ENCODE assay signal across 29 cellular contexts in genomic region chr15:55872471-55872870, GRCh38.
DNase-seq lines count a peak whose midpoint lies in the region; ATAC-seq, FAIRE-seq and TF ChIP-seq lines count a peak whose summit lies in the region.
"Had no signal": no experiment of that assay in that cellular context is flagged by ENCODE, and none has a peak within 500 bp of the region (broad histone marks: within the 10 kb centered on the region; RNA-seq: fewer than 3 reads in every experiment).

No MANE protein-coding gene starts in this region.

- no peak for TF ChIP-seq EP300 in A549 (IDR thresholded peaks at IDR 0.05)

- no peak overlapping the region for H2AK5ac ChIP-seq in trophoblast cell (ENCODE audit: low read length)

- no peak overlapping the region for H3K23ac ChIP-seq in trophoblast cell (ENCODE audit: low read length)

- CTCF ChIA-PET in A549 (lab: Yijun Ruan, JAX), result interaction anchor here (0.7 to 3.7 kb wide), 8 partner anchors 13 to 224 kb away, joined by 3 to 26 read pairs (median 3); no protein-coding TSS in a partner anchor

- no peak overlapping the region for H4K8ac ChIP-seq in trophoblast cell (ENCODE audit: low read depth, low read length)

- H3K36me3 ChIP-seq in trophoblast cell (ENCODE audit: control insufficient read depth in 1 of 2, insufficient read depth in 2 of 2, low read length in 2 of 2), result no peaks in the 10 kb centered on the region
- H3K36me3 ChIP-seq: Peyer's patch, right lobe of liver, transverse colon had no signal

- TF ChIP-seq POLR2A in A549 (IDR thresholded peaks at IDR 0.05; ENCODE audit: low read length) (no peak), GM12892 (IDR thresholded peaks at IDR 0.05; ENCODE audit: low read depth, low read length) (no peak)

- FAIRE-seq in A549 (lab: Jason Lieb, UNC), result peak; percentile 93
- no peak for FAIRE-seq in GM12892 (lab: Jason Lieb, UNC)
- FAIRE-seq: K562 had no signal

- no peak overlapping the region for H2BK120ac ChIP-seq in trophoblast cell (ENCODE audit: insufficient read depth, low read length, poor library complexity)

- no peak overlapping the region for H3K14ac ChIP-seq in trophoblast cell (ENCODE audit: low read length)

- H3K4me1 ChIP-seq in A549, result peaks cover 86% of the 10 kb centered on the region
- peaks cover 0 to 4% of the 10 kb centered on the region in 2 experiments for H3K4me1 ChIP-seq in trophoblast cell (ENCODE audit: control insufficient read depth in 1 of 2, insufficient read depth in 2 of 2, low read length in 2 of 2)
- H3K4me1 ChIP-seq: BLaER1 treated with 17β-estradiol and CSF1 and Interleukin-3, amounts not matched to agents 10 nM and 100 nM; foreskin keratinocyte; Peyer's patch; right lobe of liver; transverse colon had no signal

- H2AFZ ChIP-seq in trophoblast cell (ENCODE audit: insufficient read depth, low read length, poor library complexity), result no peak overlapping the region
- H2AFZ ChIP-seq: GM23338 had no signal

- no peak for TF ChIP-seq RAD21 in A549 (conservative IDR thresholded peaks at IDR 0.05 in 1 of 2, IDR thresholded peaks at IDR 0.05 in 1 of 2)

- no peak overlapping the region for H4K91ac ChIP-seq in trophoblast cell (ENCODE audit: low read depth, low read length)

- H4K12ac ChIP-seq in trophoblast cell (ENCODE audit: low read depth, low read length), result no peak overlapping the region

- TF ChIP-seq CTCF in A549 (IDR thresholded peaks at IDR 0.05) (no peak), VCaP (conservative IDR thresholded peaks at IDR 0.05) (no peak), fibroblast of villous mesenchyme (IDR thresholded peaks at IDR 0.05; ENCODE audit: insufficient read depth, low read depth, low read length) (no peak)

- no peaks in the 10 kb centered on the region for H3K79me1 ChIP-seq in trophoblast cell (ENCODE audit: low read length)

- peak overlapping the region; percentile 82 for H2BK5ac ChIP-seq in trophoblast cell (ENCODE audit: low read depth, low read length, poor library complexity)

- no peaks in the 10 kb centered on the region for H3K79me2 ChIP-seq in trophoblast cell (ENCODE audit: control insufficient read depth, insufficient read depth, low read length, poor library complexity)

- H3K4me3 ChIP-seq in A549, result peak overlapping the region; percentile 13; the same call in 2 of the 3 replicates
- H3K4me3 ChIP-seq in fibroblast of villous mesenchyme (ENCODE audit: low read depth, low read length), result peak overlapping the region; percentile 2
- no peak overlapping the region for H3K4me3 ChIP-seq in trophoblast cell (ENCODE audit: low read depth, low read length)
- H3K4me3 ChIP-seq: BLaER1 treated with 17β-estradiol and CSF1 and Interleukin-3, amounts not matched to agents 10 nM and 100 nM; GM23338; K562; MG63; Peyer's patch; right lobe of liver; transverse colon had no signal

- peak in 1 of 2 experiments; percentile 11; a peak in 1 of 6 replicates for ATAC-seq in A549
- ATAC-seq in GM21528 (IDR thresholded peaks at IDR 0.05; ENCODE audit: low FRiP score, unreplicated experiment), result no peak
- ATAC-seq: activated naive CD4-positive, alpha-beta T cell treated with anti-CD3 and anti-CD28 coated beads, Interleukin-2, amount 50 U/mL, for 72 hours; foreskin keratinocyte; GM23338; K562; natural killer cell treated with Interleukin-12 subunit alpha and Interleukin-12 subunit beta and Interleukin-15 and Interleukin-18, amount 100 ng/mL, for 72 hours; right lobe of liver; stimulated activated naive CD8-positive, alpha-beta T cell treated with anti-CD3 and anti-CD28 coated beads, Interleukin-15, amount 100 ng/mL, for 72 hours had no signal

- no peaks in the 10 kb centered on the region for H3K27me3 ChIP-seq in trophoblast cell (ENCODE audit: insufficient read depth, low read length)
- H3K27me3 ChIP-seq: BLaER1 treated with 17β-estradiol and CSF1 and Interleukin-3, amounts not matched to agents 10 nM and 100 nM; foreskin keratinocyte; MG63; Peyer's patch; right lobe of liver; transverse colon had no signal

- peak overlapping the region; percentile 67 to 83 for H3K27ac ChIP-seq in A549
- peak overlapping the region; percentile 35 for H3K27ac ChIP-seq in VCaP
- peak overlapping the region; percentile 88 for H3K27ac ChIP-seq in trophoblast cell (ENCODE audit: low read depth, low read length)
- H3K27ac ChIP-seq: BLaER1 treated with 17β-estradiol and CSF1 and Interleukin-3, amounts not matched to agents 10 nM and 100 nM; epithelial cell of prostate; foreskin keratinocyte; Peyer's patch; right lobe of liver; transverse colon had no signal

- H3K4ac ChIP-seq in trophoblast cell (ENCODE audit: low read depth, low read length), result no peak overlapping the region

- H3K9me3 ChIP-seq in A549 (no peaks in the 10 kb centered on the region), trophoblast cell (ENCODE audit: insufficient read depth, low read depth, low read length) (no peaks in the 10 kb centered on the region)
- H3K9me3 ChIP-seq: BLaER1 treated with 17β-estradiol and CSF1 and Interleukin-3, amounts not matched to agents 10 nM and 100 nM; Caco-2; Peyer's patch; right lobe of liver; transverse colon had no signal

- H2BK12ac ChIP-seq in trophoblast cell (ENCODE audit: low read length), result no peak overlapping the region

- POLR2A ChIA-PET in A549 (lab: Yijun Ruan, JAX), result interaction anchor here (0.8 to 1.4 kb wide), 4 partner anchors 21 to 45 kb away, joined by 3 to 8 read pairs (median 6); no protein-coding TSS in a partner anchor

- H3K4me2 ChIP-seq in A549 (peak overlapping the region; percentile 71), trophoblast cell (ENCODE audit: low read length) (peak overlapping the region; percentile 26)
- H3K4me2 ChIP-seq: BLaER1 treated with 17β-estradiol and CSF1 and Interleukin-3, amounts not matched to agents 10 nM and 100 nM; GM23338 had no signal

- H3K9ac ChIP-seq in trophoblast cell (ENCODE audit: low read length), result no peak overlapping the region
- H3K9ac ChIP-seq: BLaER1 treated with 17β-estradiol and CSF1 and Interleukin-3, amounts not matched to agents 10 nM and 100 nM had no signal

- 49% methylated on average over 2 of the region's 2 CpGs for WGBS in A549 (ENCODE audit: missing lambda C conversion rate)
- WGBS in trophoblast cell (ENCODE audit: extremely low coverage, insufficient coverage, insufficient read length), result no CpG with 5 or more reads among the region's 2 CpGs

- DNase-seq in A549 (ENCODE audit: low read depth in 1 of 2, low spot score in 1 of 2) (no peak), fibroblast of villous mesenchyme (ENCODE audit: low read depth) (no peak), trophoblast cell (no peak), GM12892 (ENCODE audit: insufficient read length) (no peak), SKM-1 (lab: John Stamatoyannopoulos, UW; ENCODE audit: unreplicated experiment) (no peak)
- no peak for DNase-seq in stimulated activated CD4-positive, alpha-beta T cell treated with anti-CD3 and anti-CD28 coated beads, Interleukin-4, amount 100 ng/mL, for 24 hours
- DNase-seq: activated CD4-positive, alpha-beta T cell treated with anti-CD3 and anti-CD28 coated beads for 48 hours; DMS79; foreskin keratinocyte; GF-D8; immature natural killer cell; MG63; NCI-H1417; NK-92 treated with Interleukin-12 subunit alpha and Interleukin-12 subunit beta, amount 100 ng/mL, for 24 hours; Peyer's patch; right lobe of liver; stimulated activated CD4-positive, alpha-beta T cell treated with anti-CD3 and anti-CD28 coated beads, Interleukin-15, amount 100 ng/mL, for 24 hours; stimulated activated naive CD8-positive, alpha-beta T cell treated with anti-CD3 and anti-CD28 coated beads, Interleukin-15, amount 100 ng/mL, for 72 hours; T-helper 2 cell; transverse colon had no signal

- H3K18ac ChIP-seq in trophoblast cell (ENCODE audit: low read length), result no peak overlapping the region

TF ChIP-seq in A549, 52 proteins besides CTCF, POLR2A, EP300 and RAD21:
- TF ChIP-seq MAZ (IDR thresholded peaks at IDR 0.05; ENCODE audit: borderline replicate concordance, low read depth, low read length) (no peak), MAFK (IDR thresholded peaks at IDR 0.05; ENCODE audit: partially characterized antibody) (no peak), ZNF302 (CRISPR knock-in tag; IDR thresholded peaks at IDR 0.05) (no peak), CHD4 (IDR thresholded peaks at IDR 0.05; ENCODE audit: borderline replicate concordance) (no peak), RFX5 (IDR thresholded peaks at IDR 0.05) (no peak), KDM1A (IDR thresholded peaks at IDR 0.05; ENCODE audit: low read depth) (no peak), JUN (IDR thresholded peaks at IDR 0.05) (no peak), HOXB5 (CRISPR knock-in tag; IDR thresholded peaks at IDR 0.05) (no peak)
TF ChIP-seq in A549: peak in this region for 0.

Comparison
In these comparisons a context has a peak if more than half of its experiments do, and no peak if none do; other contexts are left out.
1. H3K27ac ChIP-seq: peak in every context shown above with its lines; median percentile 88 in trophoblast cell; 75 in A549; 35 in VCaP.